Comparison of ENCODE assay signal across 14 cellular contexts in the genomic region with DNA sequence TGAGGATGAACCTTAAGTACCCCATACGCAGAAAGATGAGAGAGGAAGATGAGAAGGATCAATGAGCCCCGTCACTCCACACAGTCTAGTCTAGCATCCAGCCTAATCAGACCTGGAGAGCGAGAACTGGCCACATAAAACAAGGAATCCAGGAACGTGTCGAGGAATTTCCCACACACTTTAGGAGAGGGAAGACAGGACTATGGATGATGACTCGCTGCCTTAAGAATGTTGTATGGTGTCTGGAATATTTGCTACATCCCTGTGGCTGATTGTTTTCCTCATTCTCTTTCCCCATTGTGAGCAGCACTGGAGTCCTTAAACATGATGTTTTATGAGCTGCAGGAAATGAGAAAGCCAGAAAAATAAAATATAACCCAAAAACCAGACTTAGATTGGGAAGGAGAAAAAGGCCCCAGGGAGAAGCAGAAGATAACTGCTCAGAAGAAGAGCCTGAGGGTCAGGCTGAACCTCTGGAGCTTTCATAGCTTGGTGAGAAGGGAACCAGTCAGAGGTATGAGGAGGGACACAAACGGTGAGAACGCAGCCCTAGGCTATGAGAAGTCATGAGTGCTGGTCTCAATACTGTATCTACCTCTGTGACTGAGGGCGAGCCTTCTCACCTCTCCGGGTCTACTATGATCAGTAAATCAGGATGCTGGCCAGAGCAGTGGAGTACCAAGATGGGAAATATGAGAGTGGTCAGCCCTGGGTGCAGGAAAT.
A peak's percentile ranks its signal among the peaks of the same experiment; 100 is the strongest.
DNase-seq lines count a peak whose midpoint lies in the region; ATAC-seq and TF ChIP-seq lines count a peak whose summit lies in the region.
"Had no signal": no experiment of that assay in that cellular context is flagged by ENCODE, and none has a peak within 500 bp of the region (broad histone marks: within the 10 kb centered on the region; RNA-seq: fewer than 3 reads in every experiment).

No MANE protein-coding gene starts in this region.

- no peak overlapping the region for H3K27ac Mint-ChIP-seq in activated CD4-positive, alpha-beta T cell treated with anti-CD3 and anti-CD28 coated beads, Interleukin-2, amount 10 ng/mL, durations not matched to agents 7 days and 5 days
- H3K27ac Mint-ChIP-seq: CD4-positive, CD25-positive, alpha-beta regulatory T cell had no signal

- H3K9me3 ChIP-seq in mesenchymal stem cell (ENCODE audit: control insufficient read depth, low read length), result no peaks in the 10 kb centered on the region
- no peaks in the 10 kb centered on the region for H3K9me3 ChIP-seq in stomach
- H3K9me3 ChIP-seq in heart right ventricle, result no peaks in the 10 kb centered on the region

- no peak overlapping the region for H3K9ac ChIP-seq in mesenchymal stem cell (ENCODE audit: low read length)

- no peak overlapping the region for H4K91ac ChIP-seq in mesenchymal stem cell (ENCODE audit: low read length)

- H3K27me3 ChIP-seq in BJ (ENCODE audit: control insufficient read depth, insufficient read depth, low read length) (peaks cover 14% of the 10 kb centered on the region), mesenchymal stem cell (ENCODE audit: control insufficient read depth in 1 of 2, insufficient read depth in 1 of 2, low read length in 2 of 2) (peaks cover 0 to 26% of the 10 kb centered on the region in 2 experiments), stomach (no peaks in the 10 kb centered on the region), heart right ventricle (peaks cover 0 to 13% (median 8%) of the 10 kb centered on the region in 7 donors)

- TF ChIP-seq POLR2A in stomach (IDR thresholded peaks at IDR 0.05), result no peak

- H3K27ac ChIP-seq in mesenchymal stem cell (ENCODE audit: low read length, poor library complexity, severe bottlenecking), result peak overlapping the region; percentile 63
- no peak overlapping the region for H3K27ac ChIP-seq in stomach
- H3K27ac ChIP-seq in heart right ventricle, result no peak overlapping the region

- H3K36me3 Mint-ChIP-seq in activated CD4-positive, alpha-beta T cell treated with anti-CD3 and anti-CD28 coated beads, Interleukin-2, amount 10 ng/mL, durations not matched to agents 7 days and 5 days (ENCODE audit: low read depth), result no peaks in the 10 kb centered on the region
- H3K36me3 Mint-ChIP-seq: CD4-positive, CD25-positive, alpha-beta regulatory T cell had no signal

- peak overlapping the region in 1 of 2 experiments; percentile 38 for H2BK12ac ChIP-seq in mesenchymal stem cell (ENCODE audit: low read length in 2 of 2)

- H3K18ac ChIP-seq in mesenchymal stem cell (ENCODE audit: low read depth in 1 of 2, low read length in 2 of 2), result peak overlapping the region in 1 of 2 experiments; percentile 71

- no peak overlapping the region for H3K4ac ChIP-seq in mesenchymal stem cell (ENCODE audit: low read depth in 1 of 2, low read length in 2 of 2)

- H3K36me3 ChIP-seq in BJ (ENCODE audit: control insufficient read depth, insufficient read depth, low read length) (no peaks in the 10 kb centered on the region), mesenchymal stem cell (ENCODE audit: control insufficient read depth in 1 of 2, insufficient read depth in 2 of 2, low read depth in 1 of 2, low read length in 2 of 2) (no peaks in the 10 kb centered on the region), stomach (no peaks in the 10 kb centered on the region), heart right ventricle (no peaks in the 10 kb centered on the region)

- H3K23ac ChIP-seq in mesenchymal stem cell (ENCODE audit: low read length in 2 of 2), result no peak overlapping the region

- H3K14ac ChIP-seq in mesenchymal stem cell (ENCODE audit: low read length in 2 of 2), result no peak overlapping the region

- no peak overlapping the region for H2BK15ac ChIP-seq in mesenchymal stem cell (ENCODE audit: low read depth, poor library complexity, severe bottlenecking)

- intact Hi-C loops in stomach (cut with DNase I; ENCODE audit: low total_unique reads) (no loop called here), heart right ventricle (cut with DNase I) (loop anchor here in 5 of 10 donors (10.0 kb wide), 4 partner anchors 191 to 841 kb away; no protein-coding TSS in a partner anchor)

- no peaks in the 10 kb centered on the region for H3K79me1 ChIP-seq in mesenchymal stem cell (replicated peaks; ENCODE audit: low read length, poor library complexity, severe bottlenecking)

- peaks cover 6% of the 10 kb centered on the region for H3K4me1 ChIP-seq in mesenchymal stem cell (ENCODE audit: control insufficient read depth, insufficient read depth, low read depth, low read length)
- peaks cover 0 to 4% (median 2%) of the 10 kb centered on the region in 4 donors for H3K4me1 ChIP-seq in stomach
- H3K4me1 ChIP-seq in heart right ventricle, result peaks cover 0 to 4% (median 0%) of the 10 kb centered on the region in 9 donors

- no peak overlapping the region for H4K8ac ChIP-seq in mesenchymal stem cell (ENCODE audit: low read length)

- TF ChIP-seq EP300 in stomach (IDR thresholded peaks at IDR 0.05), result no peak

- no peak for TF ChIP-seq CTCF in BJ (IDR thresholded peaks at IDR 0.05; ENCODE audit: insufficient read depth, low read depth, low read length)
- TF ChIP-seq CTCF in choroid plexus epithelial cell (conservative IDR thresholded peaks at IDR 0.05; ENCODE audit: low read depth, low read length), result no peak
- TF ChIP-seq CTCF in stomach (IDR thresholded peaks at IDR 0.05), result no peak
- no peak for TF ChIP-seq CTCF in heart right ventricle (IDR thresholded peaks at IDR 0.05)

- H3K4me3 Mint-ChIP-seq in activated CD4-positive, alpha-beta T cell treated with anti-CD3 and anti-CD28 coated beads, Interleukin-2, amount 10 ng/mL, durations not matched to agents 7 days and 5 days, result no peak overlapping the region
- H3K4me3 Mint-ChIP-seq: CD4-positive, CD25-positive, alpha-beta regulatory T cell had no signal

- no peaks in the 10 kb centered on the region for H3K9me3 Mint-ChIP-seq in activated CD4-positive, alpha-beta T cell treated with anti-CD3 and anti-CD28 coated beads, Interleukin-2, amount 10 ng/mL, durations not matched to agents 7 days and 5 days

- POLR2A ChIA-PET in BJ (lab: Charles Lee), result no interaction called here
- POLR2A ChIA-PET in activated CD4-positive, alpha-beta T cell treated with anti-CD3 and anti-CD28 coated beads, Interleukin-2, amount 10 ng/mL, durations not matched to agents 7 days and 5 days (lab: Charles Lee), result no interaction called here

- H2AFZ ChIP-seq in mesenchymal stem cell (ENCODE audit: low read depth, low read length), result no peak overlapping the region

- CTCF ChIA-PET in BJ (lab: Yijun Ruan, JAX), result no interaction called here
- CTCF ChIA-PET in activated CD4-positive, alpha-beta T cell treated with anti-CD3 and anti-CD28 coated beads, Interleukin-2, amount 10 ng/mL, durations not matched to agents 7 days and 5 days (lab: Charles Lee), result no interaction called here

- peak; percentile 82 for DNase-seq in BJ (ENCODE audit: low read depth)
- peak; percentile 70 for DNase-seq in LHCN-M2 (ENCODE audit: low read depth)
- DNase-seq in choroid plexus epithelial cell (ENCODE audit: low read depth), result peak; percentile 72
- peak; percentile 84 for DNase-seq in mesenchymal stem cell
- no peak for DNase-seq in stomach
- no peak for DNase-seq in heart right ventricle
- no peak for DNase-seq in NCI-H510A treated with DMSO at 0.1 percent for 48 hours (lab: John Stamatoyannopoulos, UW)
- DNase-seq in activated CD4-positive, alpha-beta T cell treated with anti-CD3 and anti-CD28 coated beads, Interleukin-2, amount 10 ng/mL, durations not matched to agents 7 days and 5 days, result no peak
- DNase-seq: activated CD8-positive, alpha-beta memory T cell treated with anti-CD3 and anti-CD28 coated beads, Interleukin-2, amount 50 U/mL, for 4 hours; CD4-positive, CD25-positive, alpha-beta regulatory T cell; effector CD8-positive, alpha-beta T cell; KG1; small intestine had no signal

- no peak for ATAC-seq in heart right ventricle
- ATAC-seq: Panc1 had no signal

- peaks cover 11% of the 10 kb centered on the region for H3K27me3 Mint-ChIP-seq in activated CD4-positive, alpha-beta T cell treated with anti-CD3 and anti-CD28 coated beads, Interleukin-2, amount 10 ng/mL, durations not matched to agents 7 days and 5 days

- H2BK5ac ChIP-seq in mesenchymal stem cell (ENCODE audit: low read depth, low read length, poor library complexity, severe bottlenecking), result no peak overlapping the region

- peak overlapping the region; percentile 68 for H2AK5ac ChIP-seq in mesenchymal stem cell (ENCODE audit: low read length, severe bottlenecking)

- H3K4me1 Mint-ChIP-seq in activated CD4-positive, alpha-beta T cell treated with anti-CD3 and anti-CD28 coated beads, Interleukin-2, amount 10 ng/mL, durations not matched to agents 7 days and 5 days, result no peaks in the 10 kb centered on the region

- H3K4me3 ChIP-seq in BJ (ENCODE audit: low read depth, low read length) (no peak overlapping the region), choroid plexus epithelial cell (ENCODE audit: low read depth, low read length) (no peak overlapping the region), mesenchymal stem cell (ENCODE audit: insufficient read depth in 1 of 2, low read depth in 1 of 2, low read length in 2 of 2) (no peak overlapping the region), stomach (no peak overlapping the region), heart right ventricle (no peak overlapping the region)

- H2BK120ac ChIP-seq in mesenchymal stem cell (ENCODE audit: low read depth, low read length), result no peak overlapping the region

- H3K4me2 ChIP-seq in mesenchymal stem cell (ENCODE audit: low read length, poor library complexity, severe bottlenecking), result no peak overlapping the region

- 40% methylated on average over 10 of the region's 10 CpGs for WGBS in mesenchymal stem cell
- WGBS in stomach, 5 donors, result 76 to 87% (median 80%) methylated on average over 10 of the region's 10 CpGs
- whole genome bisulfite sequencing in heart right ventricle, 2 donors, result 76 to 79% methylated on average over 10 of the region's 10 CpGs

Comparison
In these comparisons a context has a peak if more than half of its experiments do, and no peak if none do; other contexts are left out.
1. DNase-seq: peak in BJ (single experiment), LHCN-M2 (single experiment), choroid plexus epithelial cell (single experiment) and mesenchymal stem cell (single experiment); none in stomach (single experiment), heart right ventricle (0 of 2), NCI-H510A treated with DMSO at 0.1 percent for 48 hours (single experiment) and activated CD4-positive, alpha-beta T cell treated with anti-CD3 and anti-CD28 coated beads, Interleukin-2, amount 10 ng/mL, durations not matched to agents 7 days and 5 days (single experiment).